Comparison of ENCODE assay signal across 8 cellular contexts in the genomic region with DNA sequence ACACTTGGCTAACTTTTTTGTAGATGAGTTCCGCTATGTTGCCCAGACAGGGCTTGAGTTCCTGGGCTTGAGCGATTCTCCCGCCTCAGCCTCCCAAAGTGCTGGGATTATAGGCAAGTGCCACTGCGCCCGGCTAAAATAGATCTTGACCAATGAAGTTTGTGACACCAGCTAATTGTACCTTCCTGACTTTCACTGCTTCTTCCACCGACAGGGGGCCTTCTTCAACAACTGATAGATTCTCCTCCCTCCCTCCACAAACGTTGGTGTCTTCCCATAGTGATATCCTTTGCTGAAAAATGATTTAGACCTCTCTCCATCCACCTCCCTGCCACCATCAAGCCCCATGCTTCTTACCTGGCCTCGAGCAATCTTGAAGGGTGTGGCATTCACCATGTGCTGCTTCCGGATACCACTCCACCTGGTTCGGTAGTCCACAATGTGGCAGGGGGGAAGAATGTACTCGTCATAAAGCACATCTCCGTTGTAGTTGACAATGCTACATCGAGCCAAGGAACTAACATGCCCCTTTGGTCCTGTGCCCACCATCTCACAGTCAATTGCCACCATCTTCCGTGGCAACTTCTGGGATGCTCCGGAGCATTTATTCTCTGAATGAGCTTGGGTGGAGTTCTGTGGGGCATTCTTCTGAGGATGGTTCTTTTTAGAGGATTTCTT. TPM values are rescaled to one million over a fixed set of nuclear protein-coding genes. Genes with fewer than 3 reads are reported as not detected.
DNase-seq lines count a peak whose midpoint lies in the region; ATAC-seq and TF ChIP-seq lines count a peak whose summit lies in the region.

No MANE protein-coding gene starts in this region.

- H3K36me3 Mint-ChIP-seq in activated T-helper 2 cell treated with anti-CD3 and anti-CD28 coated beads, Interferon-gamma antibody, Interleukin-2, Interleukin-4, amounts not matched to agents 10 μg/mL and 5 μg/mL and 100 μg/mL, durations not matched to agents 14 hours and 24 hours and 36 hours (ENCODE audit: low read depth) = peaks cover 29% of the 10 kb centered on the region

- H2AFZ ChIP-seq in OCI-LY1 (ENCODE audit: low read length) (no peak overlapping the region), hepatocyte (no peak overlapping the region), smooth muscle cell (ENCODE audit: low read depth) (no peak overlapping the region)

- peaks cover 28% of the 10 kb centered on the region for H3K4me1 Mint-ChIP-seq in activated T-helper 2 cell treated with anti-CD3 and anti-CD28 coated beads, Interferon-gamma antibody, Interleukin-2, Interleukin-4, amounts not matched to agents 10 μg/mL and 5 μg/mL and 100 μg/mL, durations not matched to agents 14 hours and 24 hours and 36 hours (ENCODE audit: low read depth)

- no peaks in the 10 kb centered on the region; the same call in 1 of the 2 replicates for H3F3A ChIP-seq in OCI-LY1 (ENCODE audit: insufficient read depth, low read length)
- H3F3A ChIP-seq in smooth muscle cell (ENCODE audit: low read depth) = peaks cover 6% of the 10 kb centered on the region

- no peaks in the 10 kb centered on the region for H3K9me2 ChIP-seq in OCI-LY1 (ENCODE audit: low read depth, low read length)
- no peaks in the 10 kb centered on the region for H3K9me2 ChIP-seq in hepatocyte (replicated peaks; ENCODE audit: insufficient read depth)

- no peaks in the 10 kb centered on the region for H3K9me3 Mint-ChIP-seq in activated T-helper 2 cell treated with anti-CD3 and anti-CD28 coated beads, Interferon-gamma antibody, Interleukin-2, Interleukin-4, amounts not matched to agents 10 μg/mL and 5 μg/mL and 100 μg/mL, durations not matched to agents 14 hours and 24 hours and 36 hours

- H3K4me1 ChIP-seq in OCI-LY1 (ENCODE audit: insufficient read depth, low read length, severe bottlenecking) (peaks cover 48% of the 10 kb centered on the region), hepatocyte (ENCODE audit: insufficient read depth) (peaks cover 35% of the 10 kb centered on the region), smooth muscle cell (ENCODE audit: low read depth) (peaks cover 31% of the 10 kb centered on the region)

- peaks cover 51% of the 10 kb centered on the region for H3K36me3 ChIP-seq in OCI-LY1 (ENCODE audit: insufficient read depth, low read length)
- no peaks in the 10 kb centered on the region for H3K36me3 ChIP-seq in hepatocyte (replicated peaks; ENCODE audit: insufficient read depth, low read depth)
- H3K36me3 ChIP-seq in smooth muscle cell (ENCODE audit: low read depth) = no peaks in the 10 kb centered on the region

- H3K27ac Mint-ChIP-seq in activated T-helper 2 cell treated with anti-CD3 and anti-CD28 coated beads, Interferon-gamma antibody, Interleukin-2, Interleukin-4, amounts not matched to agents 10 μg/mL and 5 μg/mL and 100 μg/mL, durations not matched to agents 14 hours and 24 hours and 36 hours = no peak overlapping the region

- H3K27me3 ChIP-seq in OCI-LY1 (ENCODE audit: insufficient read depth, low read length) (no peaks in the 10 kb centered on the region), hepatocyte (no peaks in the 10 kb centered on the region), smooth muscle cell (ENCODE audit: low read depth) (no peaks in the 10 kb centered on the region)

- H3K4me3 ChIP-seq in OCI-LY1 (ENCODE audit: low read depth, low read length, poor library complexity, severe bottlenecking) = peak overlapping the region; percentile 100
- peak overlapping the region; percentile 4 for H3K4me3 ChIP-seq in hepatocyte
- H3K4me3 ChIP-seq in smooth muscle cell = peak overlapping the region; percentile 38

- no peak for ATAC-seq in HG02678 (IDR thresholded peaks at IDR 0.05; ENCODE audit: unreplicated experiment)
- no peak for ATAC-seq in HG03196 (IDR thresholded peaks at IDR 0.05; ENCODE audit: unreplicated experiment)

- H3K27ac ChIP-seq in OCI-LY1 (ENCODE audit: low read depth, low read length, poor library complexity, severe bottlenecking) (peak overlapping the region; percentile 76), hepatocyte (no peak overlapping the region), smooth muscle cell (ENCODE audit: low read depth) (no peak overlapping the region)

- peak overlapping the region; percentile 100 for H3K9ac ChIP-seq in OCI-LY1 (ENCODE audit: low read length)
- H3K9ac ChIP-seq in smooth muscle cell (ENCODE audit: low read depth) = no peak overlapping the region

- H3K27me3 Mint-ChIP-seq in activated T-helper 2 cell treated with anti-CD3 and anti-CD28 coated beads, Interferon-gamma antibody, Interleukin-2, Interleukin-4, amounts not matched to agents 10 μg/mL and 5 μg/mL and 100 μg/mL, durations not matched to agents 14 hours and 24 hours and 36 hours (ENCODE audit: low read depth) = no peaks in the 10 kb centered on the region

- peak overlapping the region; percentile 87 for H3K4me2 ChIP-seq in OCI-LY1 (ENCODE audit: low read length)
- H3K4me2 ChIP-seq in hepatocyte = peak overlapping the region; percentile 89
- peak overlapping the region; percentile 97 for H3K4me2 ChIP-seq in smooth muscle cell

- TF ChIP-seq CTCF in OCI-LY1 (IDR thresholded peaks at IDR 0.05; ENCODE audit: low read length) (peak; percentile 76), hepatocyte (IDR thresholded peaks at IDR 0.05; ENCODE audit: poor library complexity) (peak; percentile 63), smooth muscle cell (IDR thresholded peaks at IDR 0.05; ENCODE audit: borderline replicate concordance, insufficient read depth, poor library complexity, severe bottlenecking) (peak; percentile 61)

- H3K79me2 ChIP-seq in OCI-LY1 (ENCODE audit: insufficient read depth, low read length) = peaks cover 45% of the 10 kb centered on the region
- H3K79me2 ChIP-seq in hepatocyte = peaks cover 71% of the 10 kb centered on the region
- H3K79me2 ChIP-seq in smooth muscle cell (ENCODE audit: low read depth) = peaks cover 53% of the 10 kb centered on the region

- intact Hi-C loops in activated T-helper 2 cell treated with anti-CD3 and anti-CD28 coated beads, Interferon-gamma antibody, Interleukin-2, Interleukin-4, amounts not matched to agents 10 μg/mL and 5 μg/mL and 100 μg/mL, durations not matched to agents 14 hours and 24 hours and 36 hours (cut with micrococcal nuclease) = loop anchor here (1.0 to 5.0 kb wide), 4 partner anchors 19 to 166 kb away; a partner anchor contains a TSS

- DNase-seq in COR-L47 (lab: John Stamatoyannopoulos, UW) (peak; percentile 43), HK-2 (ENCODE audit: unreplicated experiment) (peak; percentile 57), hepatocyte (ENCODE audit: low spot score) (peak; percentile 77), smooth muscle cell (lab: John Stamatoyannopoulos, UW; ENCODE audit: unreplicated experiment) (no peak)
- peak; percentile 40 for DNase-seq in activated T-helper 2 cell treated with anti-CD3 and anti-CD28 coated beads, Interferon-gamma antibody, Interleukin-2, Interleukin-4, amounts not matched to agents 10 μg/mL and 5 μg/mL and 100 μg/mL, durations not matched to agents 14 hours and 24 hours and 36 hours (ENCODE audit: low spot score)

- WGBS in hepatocyte (ENCODE audit: low lambda C conversion rate, missing lambda C conversion rate) = 57% methylated on average over 15 of the region's 15 CpGs
- WGBS in smooth muscle cell (ENCODE audit: low lambda C conversion rate) = 54% methylated on average over 15 of the region's 15 CpGs

- H3K9me3 ChIP-seq in OCI-LY1 (ENCODE audit: low read length) (no peaks in the 10 kb centered on the region), hepatocyte (ENCODE audit: low read depth) (no peaks in the 10 kb centered on the region), smooth muscle cell (replicated peaks; ENCODE audit: low read depth) (no peaks in the 10 kb centered on the region)

- H4K20me1 ChIP-seq in OCI-LY1 (ENCODE audit: insufficient read depth, low read length) = 0 out of 2 replicates have a peak, but pooled peaks cover 3% of the 10 kb centered on the region
- peaks cover 28% of the 10 kb centered on the region for H4K20me1 ChIP-seq in hepatocyte (ENCODE audit: insufficient read depth, poor library complexity, severe bottlenecking)
- peaks cover 55% of the 10 kb centered on the region for H4K20me1 ChIP-seq in smooth muscle cell (ENCODE audit: low read depth)

- no peak overlapping the region for H3K4me3 Mint-ChIP-seq in activated T-helper 2 cell treated with anti-CD3 and anti-CD28 coated beads, Interferon-gamma antibody, Interleukin-2, Interleukin-4, amounts not matched to agents 10 μg/mL and 5 μg/mL and 100 μg/mL, durations not matched to agents 14 hours and 24 hours and 36 hours (ENCODE audit: low read depth)

RNA-seq across cellular contexts. Expression of a gene that starts 1.6 kb away (rescaled TPM):
- 37.3 and 45.2 TPM in 2 replicates for total RNA-seq in activated T-helper 2 cell treated with anti-CD3 and anti-CD28 coated beads, Interferon-gamma antibody, Interleukin-2, Interleukin-4, amounts not matched to agents 10 μg/mL and 5 μg/mL and 100 μg/mL, durations not matched to agents 14 hours and 24 hours and 36 hours
- 20.6 and 21.8 TPM in 2 replicates for total RNA-seq in hepatocyte
- 22.6 and 24.7 TPM in 2 replicates for polyA plus RNA-seq in hepatocyte
- total RNA-seq in smooth muscle cell = 5.4 and 11.0 TPM in 2 replicates
- polyA plus RNA-seq in smooth muscle cell = 17.5 and 21.7 TPM in 2 replicates

RNA-seq across cellular contexts. Expression of a gene that starts 1.9 kb away (rescaled TPM):
- total RNA-seq in activated T-helper 2 cell treated with anti-CD3 and anti-CD28 coated beads, Interferon-gamma antibody, Interleukin-2, Interleukin-4, amounts not matched to agents 10 μg/mL and 5 μg/mL and 100 μg/mL, durations not matched to agents 14 hours and 24 hours and 36 hours = 52.2 and 57.4 TPM in 2 replicates
- total RNA-seq in hepatocyte (22.4 and 27.5 TPM in 2 replicates), smooth muscle cell (13.8 and 20.3 TPM in 2 replicates)
- polyA plus RNA-seq in hepatocyte (13.5 and 16.4 TPM in 2 replicates), smooth muscle cell (17.4 and 19.2 TPM in 2 replicates)

RNA-seq across cellular contexts. Expression of a gene that starts 14.2 kb away (rescaled TPM):
- total RNA-seq in activated T-helper 2 cell treated with anti-CD3 and anti-CD28 coated beads, Interferon-gamma antibody, Interleukin-2, Interleukin-4, amounts not matched to agents 10 μg/mL and 5 μg/mL and 100 μg/mL, durations not matched to agents 14 hours and 24 hours and 36 hours = 116 and 124 TPM in 2 replicates
- total RNA-seq in hepatocyte = 40.4 and 44.9 TPM in 2 replicates
- polyA plus RNA-seq in hepatocyte = 61.9 and 64.1 TPM in 2 replicates
- total RNA-seq in smooth muscle cell = 16.5 and 29.3 TPM in 2 replicates
- polyA plus RNA-seq in smooth muscle cell = 68.6 and 79.6 TPM in 2 replicates

RNA-seq across cellular contexts. Expression of a gene that starts 21.3 kb away (rescaled TPM):
- total RNA-seq in activated T-helper 2 cell treated with anti-CD3 and anti-CD28 coated beads, Interferon-gamma antibody, Interleukin-2, Interleukin-4, amounts not matched to agents 10 μg/mL and 5 μg/mL and 100 μg/mL, durations not matched to agents 14 hours and 24 hours and 36 hours = 1.0 and 1.1 TPM in 2 replicates
- total RNA-seq in hepatocyte = 54.5 and 93.5 TPM in 2 replicates
- polyA plus RNA-seq in hepatocyte = 171 and 195 TPM in 2 replicates
- total RNA-seq in smooth muscle cell = 69.4 and 86.6 TPM in 2 replicates
- 145 and 277 TPM in 2 replicates for polyA plus RNA-seq in smooth muscle cell

RNA-seq across cellular contexts. Expression of a gene that starts 24.8 kb away (rescaled TPM):
- total RNA-seq in activated T-helper 2 cell treated with anti-CD3 and anti-CD28 coated beads, Interferon-gamma antibody, Interleukin-2, Interleukin-4, amounts not matched to agents 10 μg/mL and 5 μg/mL and 100 μg/mL, durations not matched to agents 14 hours and 24 hours and 36 hours = 359 and 360 TPM in 2 replicates
- 160 and 192 TPM in 2 replicates for total RNA-seq in hepatocyte
- polyA plus RNA-seq in hepatocyte = 153 and 166 TPM in 2 replicates
- 88.4 and 97.2 TPM in 2 replicates for total RNA-seq in smooth muscle cell
- 109 and 134 TPM in 2 replicates for polyA plus RNA-seq in smooth muscle cell

Comparison
In these comparisons a context has a peak if more than half of its experiments do, and no peak if none do; other contexts are left out.
1. H3K4me3 ChIP-seq: peak in every context shown above with its lines; median percentile 100 in OCI-LY1; 38 in smooth muscle cell; 4 in hepatocyte.